ENCODE assay signal across 1 cellular context in the genomic region with DNA sequence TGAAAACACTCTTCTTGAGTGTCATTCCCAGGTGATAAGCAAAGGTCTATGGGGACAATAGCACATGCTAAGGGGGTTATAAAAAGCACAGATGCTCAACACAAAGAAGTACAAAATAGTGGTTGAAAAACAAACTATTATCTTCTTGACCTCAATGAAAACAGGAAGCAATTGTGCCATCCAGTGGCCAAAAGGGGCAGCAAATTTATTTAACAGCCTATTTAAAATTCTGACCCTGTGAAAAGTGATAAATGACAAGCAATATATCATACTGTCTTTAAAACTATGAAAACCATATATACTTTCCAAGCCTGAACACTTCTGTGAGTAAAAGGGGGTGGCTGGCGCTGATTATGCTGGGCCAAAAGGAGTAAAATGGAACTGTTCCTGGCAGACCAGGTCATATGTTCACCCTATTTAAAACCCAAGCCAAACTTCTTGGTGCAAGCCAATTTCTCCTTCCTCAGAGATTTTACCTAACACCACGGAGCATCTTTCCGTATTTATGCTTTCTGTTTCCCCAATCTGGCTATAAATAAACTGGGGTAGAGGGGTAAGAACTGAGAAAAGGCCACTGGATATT.
A peak's percentile ranks its signal among the peaks of the same experiment; 100 is the strongest.
TF ChIP-seq lines count a peak whose summit lies in the region.

No MANE protein-coding gene starts in this region.

TF ChIP-seq in K562, 482 proteins besides CTCF, POLR2A, EP300 and RAD21 (continued from another document):
- TF ChIP-seq, protein P1, sequence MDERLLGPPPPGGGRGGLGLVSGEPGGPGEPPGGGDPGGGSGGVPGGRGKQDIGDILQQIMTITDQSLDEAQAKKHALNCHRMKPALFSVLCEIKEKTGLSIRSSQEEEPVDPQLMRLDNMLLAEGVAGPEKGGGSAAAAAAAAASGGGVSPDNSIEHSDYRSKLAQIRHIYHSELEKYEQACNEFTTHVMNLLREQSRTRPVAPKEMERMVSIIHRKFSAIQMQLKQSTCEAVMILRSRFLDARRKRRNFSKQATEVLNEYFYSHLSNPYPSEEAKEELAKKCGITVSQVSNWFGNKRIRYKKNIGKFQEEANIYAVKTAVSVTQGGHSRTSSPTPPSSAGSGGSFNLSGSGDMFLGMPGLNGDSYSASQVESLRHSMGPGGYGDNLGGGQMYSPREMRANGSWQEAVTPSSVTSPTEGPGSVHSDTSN (CRISPR knock-in tag; IDR thresholded peaks at IDR 0.05; ENCODE audit: low read depth): no peak
- TF ChIP-seq, protein P1 (tag; conservative IDR thresholded peaks at IDR 0.05; ENCODE audit: low read depth): peak; percentile 82
- TF ChIP-seq GABPA (tag; conservative IDR thresholded peaks at IDR 0.05; ENCODE audit: low read depth): peak; percentile 46; the same call in 1 of the 2 replicates
- no peak for TF ChIP-seq SRSF9 (IDR thresholded peaks at IDR 0.05; ENCODE audit: borderline replicate concordance, low read depth, low read length)
- TF ChIP-seq MCM7 (IDR thresholded peaks at IDR 0.05): no peak
- TF ChIP-seq SMC3 (conservative IDR thresholded peaks at IDR 0.05; ENCODE audit: insufficient read depth, low read depth, low read length): peak; percentile 37; the same call in 1 of the 2 replicates
- TF ChIP-seq ZFP91 (CRISPR knock-in tag; IDR thresholded peaks at IDR 0.05): no peak
